In the genomic region with DNA sequence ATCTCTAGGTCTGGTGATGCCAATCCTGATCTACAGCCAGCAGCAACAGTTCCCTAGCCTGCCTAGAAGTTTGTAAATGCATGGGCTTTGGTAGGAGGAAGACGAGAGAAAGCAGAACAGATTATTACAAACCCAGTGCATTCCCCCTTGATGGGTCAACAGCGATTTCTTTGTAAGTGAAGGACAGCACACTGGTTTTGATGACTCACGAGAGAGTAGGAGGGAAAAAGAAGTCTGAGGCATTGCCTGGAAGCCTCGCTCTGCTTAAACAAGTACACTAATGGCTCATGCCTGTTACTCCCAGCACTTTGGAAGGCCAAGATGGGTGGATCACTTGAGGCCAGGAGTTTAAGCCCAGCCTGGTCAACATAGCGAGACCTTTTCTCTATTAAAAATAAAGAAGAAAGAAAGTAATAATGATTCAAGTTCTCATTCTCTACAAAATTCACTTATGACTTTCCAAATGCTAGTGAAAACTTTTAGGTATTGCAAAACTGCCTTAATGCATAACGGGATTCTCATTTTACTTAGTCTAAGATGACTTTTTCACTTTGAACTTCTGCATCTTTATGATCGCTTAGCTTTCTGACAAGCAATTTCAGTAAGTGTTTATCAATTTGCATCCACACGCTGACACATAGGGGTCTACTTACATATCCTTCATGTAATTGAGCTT, we compare ENCODE assay signal across 9 cellular contexts. TPM values are rescaled to one million over a fixed set of nuclear protein-coding genes. Genes with fewer than 3 reads are reported as not detected.
DNase-seq lines count a peak whose midpoint lies in the region; ATAC-seq and TF ChIP-seq lines count a peak whose summit lies in the region.
"Had no signal": no experiment of that assay in that cellular context is flagged by ENCODE, and none has a peak within 500 bp of the region (broad histone marks: within the 10 kb centered on the region; RNA-seq: fewer than 3 reads in every experiment).

No MANE protein-coding gene starts in this region.

- H3K27ac ChIP-seq in body of pancreas: no peak overlapping the region

- ATAC-seq in body of pancreas: peak; percentile 33
- no peak for ATAC-seq in GM18520 (IDR thresholded peaks at IDR 0.05; ENCODE audit: unreplicated experiment)
- ATAC-seq in HG03039 (IDR thresholded peaks at IDR 0.05; ENCODE audit: unreplicated experiment): no peak
- ATAC-seq in GM19023 (IDR thresholded peaks at IDR 0.05; ENCODE audit: unreplicated experiment): no peak

- TF ChIP-seq CTCF in body of pancreas (IDR thresholded peaks at IDR 0.05): no peak

- intact Hi-C loops in body of pancreas (cut with DNase I): no loop called here

- WGBS in body of pancreas, 2 donors: 76 to 84% methylated on average over 8 of the region's 8 CpGs

- no peaks in the 10 kb centered on the region for H3K36me3 ChIP-seq in body of pancreas (replicated peaks in 1 of 2; ENCODE audit: insufficient read depth in 1 of 2, low read depth in 2 of 2)

- no peaks in the 10 kb centered on the region for H3K9me3 ChIP-seq in body of pancreas

- no peak overlapping the region for H3K4me3 ChIP-seq in body of pancreas

- TF ChIP-seq POLR2A in body of pancreas (IDR thresholded peaks at IDR 0.05): no peak

- no peaks in the 10 kb centered on the region for H3K4me1 ChIP-seq in body of pancreas

- H3K27me3 ChIP-seq in body of pancreas: no peaks in the 10 kb centered on the region

- DNase-seq in stimulated activated CD4-positive, alpha-beta T cell treated with anti-CD3 and anti-CD28 coated beads, Interleukin-15, amount 100 ng/mL, for 24 hours: peak; percentile 6
- DNase-seq in stimulated activated CD4-positive, alpha-beta T cell treated with anti-CD3 and anti-CD28 coated beads, Interleukin-1b, Interleukin-23, amount 100 ng/mL, for 48 hours: no peak
- DNase-seq in body of pancreas: peak in 2 of 4 donors; percentile 10 to 45
- DNase-seq in left kidney (ENCODE audit: low read depth, low spot score): peak; percentile 10
- DNase-seq in activated effector memory CD4-positive, alpha-beta T cell treated with anti-CD3 and anti-CD28 coated beads, Interleukin-2, amount 50 U/mL, for 16 hours: no peak
- DNase-seq: DND-41 had no signal

RNA-seq across cellular contexts. Expression of gene USPL1, which starts 47.7 kb away (rescaled TPM):
- total RNA-seq in body of pancreas: 10 to 100 TPM; 10.9 to 14.5 TPM

Comparison
In these comparisons a context has a peak if more than half of its experiments do, and no peak if none do; other contexts are left out.
1. DNase-seq: peak in stimulated activated CD4-positive, alpha-beta T cell treated with anti-CD3 and anti-CD28 coated beads, Interleukin-15, amount 100 ng/mL, for 24 hours (single experiment) and left kidney (single experiment); none in stimulated activated CD4-positive, alpha-beta T cell treated with anti-CD3 and anti-CD28 coated beads, Interleukin-1b, Interleukin-23, amount 100 ng/mL, for 48 hours (single experiment) and activated effector memory CD4-positive, alpha-beta T cell treated with anti-CD3 and anti-CD28 coated beads, Interleukin-2, amount 50 U/mL, for 16 hours (single experiment).